ENCODE assay signal across 8 cellular contexts in genomic region chr16:14070877-14071575, GRCh38. TPM values are rescaled to one million over a fixed set of nuclear protein-coding genes. Genes with fewer than 3 reads are reported as not detected.
A peak's percentile ranks its signal among the peaks of the same experiment; 100 is the strongest.
DNase-seq lines count a peak whose midpoint lies in the region; ATAC-seq and TF ChIP-seq lines count a peak whose summit lies in the region.

TSS of gene MRTFB (plus strand) at chr16:14071319. CDS start at chr16:14140607, 69,288 bp downstream.

- peak; percentile 90 for ATAC-seq in CD4-positive, alpha-beta T cell (ENCODE audit: poor library complexity)
- ATAC-seq in GM19397 (IDR thresholded peaks at IDR 0.05; ENCODE audit: unreplicated experiment): peak; percentile 83
- ATAC-seq in HG03565 (IDR thresholded peaks at IDR 0.05; ENCODE audit: unreplicated experiment): peak; percentile 60

- H3K9me3 ChIP-seq in CD4-positive, alpha-beta T cell (ENCODE audit: control insufficient read depth, low read length): no peaks in the 10 kb centered on the region
- H3K9me3 ChIP-seq in OCI-LY1 (ENCODE audit: low read length): no peaks in the 10 kb centered on the region
- no peaks in the 10 kb centered on the region for H3K9me3 ChIP-seq in mucosa of rectum (ENCODE audit: control insufficient read depth in 2 of 2, low read length in 2 of 2)

- peak; percentile 63 to 82 (median 76) for DNase-seq in CD4-positive, alpha-beta T cell
- peak; percentile 76 for DNase-seq in activated T-cell treated with anti-CD3 and anti-CD28 coated beads for 48 hours (ENCODE audit: low read depth)
- no peak for DNase-seq in epithelial cell of prostate (ENCODE audit: low read depth, low spot score)
- peak; percentile 45 to 48 for DNase-seq in stimulated activated CD8-positive, alpha-beta memory T cell treated with anti-CD3 and anti-CD28 coated beads, Interleukin-4, amount 100 ng/mL, for 4 hours (ENCODE audit: low read depth in 2 of 2, low spot score in 1 of 2)

- H3K4me1 Mint-ChIP-seq in CD4-positive, alpha-beta T cell (ENCODE audit: low read depth): peaks cover 39% of the 10 kb centered on the region

- H2AFZ ChIP-seq in OCI-LY1 (ENCODE audit: low read length): peak within 1 kb of the TSS; percentile 84

- no peaks in the 10 kb centered on the region for H3K27me3 ChIP-seq in CD4-positive, alpha-beta T cell (ENCODE audit: control insufficient read depth, insufficient read depth, low read length)
- H3K27me3 ChIP-seq in OCI-LY1 (ENCODE audit: insufficient read depth, low read length) (no peaks in the 10 kb centered on the region), mucosa of rectum (ENCODE audit: control insufficient read depth in 2 of 2, insufficient read depth in 2 of 2, low read length in 2 of 2) (no peaks in the 10 kb centered on the region)

- CTCF ChIA-PET in CD4-positive, alpha-beta T cell (lab: Charles Lee): no interaction called here

- TF ChIP-seq CTCF in CD4-positive, alpha-beta T cell (IDR thresholded peaks at IDR 0.05): no peak
- no peak for TF ChIP-seq CTCF in OCI-LY1 (IDR thresholded peaks at IDR 0.05; ENCODE audit: low read length)

- H3K27ac Mint-ChIP-seq in CD4-positive, alpha-beta T cell: peak within 1 kb of the TSS; percentile 82

- no peaks in the 10 kb centered on the region for H3K9me3 Mint-ChIP-seq in CD4-positive, alpha-beta T cell

- peak within 1 kb of the TSS; percentile 93 for H3K4me3 Mint-ChIP-seq in CD4-positive, alpha-beta T cell

- peak within 1 kb of the TSS; percentile 83 for H3K4me2 ChIP-seq in OCI-LY1 (ENCODE audit: low read length)

- intact Hi-C loops in CD4-positive, alpha-beta T cell (cut with DNase I, micrococcal nuclease): loop anchor here in 1 of 2 experiments (5.0 to 10.0 kb wide), 4 partner anchors 149 to 1266 kb away; partner anchors contain the start of genes BFAR, CPPED1, ERCC4 and PARN

- H4K20me1 ChIP-seq in OCI-LY1 (ENCODE audit: insufficient read depth, low read length): no peaks in the 10 kb centered on the region

- no peaks in the 10 kb centered on the region for H3K9me2 ChIP-seq in OCI-LY1 (ENCODE audit: low read depth, low read length)

- H3K36me3 ChIP-seq in OCI-LY1 (ENCODE audit: insufficient read depth, low read length) (no peaks in the 10 kb centered on the region), mucosa of rectum (ENCODE audit: control insufficient read depth in 2 of 2, insufficient read depth in 2 of 2, low read length in 2 of 2) (no peaks in the 10 kb centered on the region)

- no peaks in the 10 kb centered on the region for H3F3A ChIP-seq in OCI-LY1 (ENCODE audit: insufficient read depth, low read length)

- H3K4me1 ChIP-seq in OCI-LY1 (ENCODE audit: insufficient read depth, low read length, severe bottlenecking) (peaks cover 47% of the 10 kb centered on the region), mucosa of rectum (ENCODE audit: control insufficient read depth in 2 of 2, insufficient read depth in 2 of 2, low read length in 2 of 2) (peaks cover 8 to 14% of the 10 kb centered on the region in 2 donors)

- peak within 1 kb of the TSS; percentile 69 for H3K27ac ChIP-seq in CD4-positive, alpha-beta T cell (ENCODE audit: low read depth, low read length)
- H3K27ac ChIP-seq in OCI-LY1 (ENCODE audit: low read depth, low read length, poor library complexity, severe bottlenecking): no peak within 1 kb of the TSS
- H3K27ac ChIP-seq in epithelial cell of prostate: peak within 1 kb of the TSS; percentile 57
- peak within 1 kb of the TSS; percentile 78 for H3K27ac ChIP-seq in mucosa of rectum (ENCODE audit: low read depth in 2 of 2, low read length in 2 of 2)

- POLR2A ChIA-PET in CD4-positive, alpha-beta T cell (lab: Charles Lee): interaction anchor here (0.6 to 1.0 kb wide), 2 partner anchors 22 to 151 kb away, joined by 3 to 5 read pairs; partner anchors contain the start of gene ERCC4

- peaks cover 9% of the 10 kb centered on the region for H3K36me3 Mint-ChIP-seq in CD4-positive, alpha-beta T cell (ENCODE audit: low read depth)

- peaks cover 15% of the 10 kb centered on the region for H3K79me2 ChIP-seq in OCI-LY1 (ENCODE audit: insufficient read depth, low read length)

- H3K4me3 ChIP-seq in OCI-LY1 (ENCODE audit: low read depth, low read length, poor library complexity, severe bottlenecking) (peak within 1 kb of the TSS; percentile 96), mucosa of rectum (ENCODE audit: low read length in 2 of 2) (peak within 1 kb of the TSS; percentile 90 to 91)

- H3K9ac ChIP-seq in OCI-LY1 (ENCODE audit: low read length): peak within 1 kb of the TSS; percentile 90
- H3K9ac ChIP-seq in mucosa of rectum (ENCODE audit: low read depth in 1 of 2, low read length in 2 of 2): peak within 1 kb of the TSS; percentile 88 to 90

- H3K27me3 Mint-ChIP-seq in CD4-positive, alpha-beta T cell: no peaks in the 10 kb centered on the region

RNA-seq across cellular contexts. Expression of gene MRTFB, which starts in this region (rescaled TPM):
- 10 to 100 TPM; 18.0 to 19.4 TPM for total RNA-seq in CD4-positive, alpha-beta T cell
